In genomic region chr9:126055386-126055785, GRCh38 we compare ENCODE assay signal across 1 cellular context.
TF ChIP-seq lines count a peak whose summit lies in the region.

No MANE protein-coding gene starts in this region.

TF ChIP-seq in SK-N-SH treated with all-trans-retinoic acid at 6 μM for 48 hours, 23 proteins besides CTCF, POLR2A, EP300 and RAD21 (continued from another document):
- no peak for TF ChIP-seq TSHZ2 (CRISPR knock-in tag; IDR thresholded peaks at IDR 0.05)
- TF ChIP-seq ZFP3 (CRISPR knock-in tag; IDR thresholded peaks at IDR 0.05) = no peak
- TF ChIP-seq ZNF565 (CRISPR knock-in tag; conservative IDR thresholded peaks at IDR 0.05; ENCODE audit: low read depth) = no peak
- no peak for TF ChIP-seq CREB5 (CRISPR knock-in tag; IDR thresholded peaks at IDR 0.05; ENCODE audit: low read depth)
- TF ChIP-seq ZNF70 (CRISPR knock-in tag; IDR thresholded peaks at IDR 0.05) = no peak
